In genomic region chr4:26857278-26858034, GRCh38 we compare ENCODE assay signal across 8 cellular contexts. TPM values are rescaled to one million over a fixed set of nuclear protein-coding genes. Genes with fewer than 3 reads are reported as not detected.
A peak's percentile ranks its signal among the peaks of the same experiment; 100 is the strongest.
DNase-seq lines count a peak whose midpoint lies in the region; ATAC-seq, FAIRE-seq and TF ChIP-seq lines count a peak whose summit lies in the region.

No MANE protein-coding gene starts in this region.

- H3K27ac Mint-ChIP-seq in Calu3 (ENCODE audit: unreplicated experiment) = peak overlapping the region; percentile 64
- peak overlapping the region; percentile 84 for H3K27ac Mint-ChIP-seq in endothelial cell (ENCODE audit: unreplicated experiment)

- H3K4me3 Mint-ChIP-seq in Calu3 (ENCODE audit: low read depth, unreplicated experiment) = peak overlapping the region; percentile 80
- H3K4me3 Mint-ChIP-seq in endothelial cell (ENCODE audit: unreplicated experiment) = peak overlapping the region; percentile 94

- CTCF ChIA-PET in Calu3 (lab: Charles Lee) = interaction anchor here (0.6 to 0.9 kb wide), 3 partner anchors 29 to 635 kb away, joined by 3 to 4 read pairs (median 3); no protein-coding TSS in a partner anchor

- peaks cover 14% of the 10 kb centered on the region for H3K4me1 Mint-ChIP-seq in Calu3 (ENCODE audit: low read depth, unreplicated experiment)
- peaks cover 32% of the 10 kb centered on the region for H3K4me1 Mint-ChIP-seq in endothelial cell (ENCODE audit: unreplicated experiment)

- DNase-seq in Calu3 (peak; percentile 87), HTR-8/SVneo (ENCODE audit: insufficient read length, low spot score) (peak; percentile 82), NOMO-1 treated with dmso at 0.1 percent for 144 hours (lab: John Stamatoyannopoulos, UW; ENCODE audit: unreplicated experiment) (peak; percentile 82), endothelial cell (ENCODE audit: low spot score) (peak; percentile 81), midbrain (lab: John Stamatoyannopoulos, UW) (peak; percentile 84)
- peak; percentile 96 for DNase-seq in activated CD8-positive, alpha-beta memory T cell treated with anti-CD3 and anti-CD28 coated beads, Interleukin-2, amount 50 U/mL, for 4 hours
- peak; percentile 87 to 93 for DNase-seq in stimulated activated CD8-positive, alpha-beta memory T cell treated with anti-CD3 and anti-CD28 coated beads, Interleukin-15, amount 100 ng/mL, for 4 hours (ENCODE audit: low read depth in 2 of 2)

- BruUV-seq in Calu3 (replicated peaks; lab: Mats Ljungman, UMichigan) = no TSS peak

- intact Hi-C loops in Calu3 (cut with micrococcal nuclease; ENCODE audit: unreplicated experiment) = no loop called here

- H3K9me3 Mint-ChIP-seq in Calu3 (ENCODE audit: low read depth, unreplicated experiment) (no peaks in the 10 kb centered on the region), endothelial cell (ENCODE audit: unreplicated experiment) (no peaks in the 10 kb centered on the region)

- peak; percentile 57 for ATAC-seq in GM21381 (IDR thresholded peaks at IDR 0.05; ENCODE audit: unreplicated experiment)

- H3K27me3 Mint-ChIP-seq in Calu3 (ENCODE audit: unreplicated experiment) = no peaks in the 10 kb centered on the region
- peaks cover 9% of the 10 kb centered on the region for H3K27me3 Mint-ChIP-seq in endothelial cell (ENCODE audit: unreplicated experiment)

- H3K36me3 Mint-ChIP-seq in Calu3 (ENCODE audit: insufficient read depth, unreplicated experiment) (peaks cover 39% of the 10 kb centered on the region), endothelial cell (ENCODE audit: low read depth, unreplicated experiment) (peaks cover 4% of the 10 kb centered on the region)

- peak; percentile 95 for FAIRE-seq in HTR-8/SVneo (lab: Jason Lieb, UNC)

- TF ChIP-seq CTCF in Calu3 (IDR thresholded peaks at IDR 0.05; ENCODE audit: unreplicated experiment) (no peak), endothelial cell (IDR thresholded peaks at IDR 0.05; ENCODE audit: unreplicated experiment) (no peak)

RNA-seq across cellular contexts. Expression of gene STIM2, which starts 3.2 kb away (rescaled TPM):
- total RNA-seq in Calu3 (2022) = 24.2 and 31.0 TPM in 2 replicates
- total RNA-seq in endothelial cell (ENCODE audit: unreplicated experiment) = 65.7 TPM

Comparison
In these comparisons a context has a peak if more than half of its experiments do, and no peak if none do; other contexts are left out.
1. Peak in every context shown above with its lines: DNase-seq and ATAC-seq.